ENCODE assay signal across 8 cellular contexts in the genomic region with DNA sequence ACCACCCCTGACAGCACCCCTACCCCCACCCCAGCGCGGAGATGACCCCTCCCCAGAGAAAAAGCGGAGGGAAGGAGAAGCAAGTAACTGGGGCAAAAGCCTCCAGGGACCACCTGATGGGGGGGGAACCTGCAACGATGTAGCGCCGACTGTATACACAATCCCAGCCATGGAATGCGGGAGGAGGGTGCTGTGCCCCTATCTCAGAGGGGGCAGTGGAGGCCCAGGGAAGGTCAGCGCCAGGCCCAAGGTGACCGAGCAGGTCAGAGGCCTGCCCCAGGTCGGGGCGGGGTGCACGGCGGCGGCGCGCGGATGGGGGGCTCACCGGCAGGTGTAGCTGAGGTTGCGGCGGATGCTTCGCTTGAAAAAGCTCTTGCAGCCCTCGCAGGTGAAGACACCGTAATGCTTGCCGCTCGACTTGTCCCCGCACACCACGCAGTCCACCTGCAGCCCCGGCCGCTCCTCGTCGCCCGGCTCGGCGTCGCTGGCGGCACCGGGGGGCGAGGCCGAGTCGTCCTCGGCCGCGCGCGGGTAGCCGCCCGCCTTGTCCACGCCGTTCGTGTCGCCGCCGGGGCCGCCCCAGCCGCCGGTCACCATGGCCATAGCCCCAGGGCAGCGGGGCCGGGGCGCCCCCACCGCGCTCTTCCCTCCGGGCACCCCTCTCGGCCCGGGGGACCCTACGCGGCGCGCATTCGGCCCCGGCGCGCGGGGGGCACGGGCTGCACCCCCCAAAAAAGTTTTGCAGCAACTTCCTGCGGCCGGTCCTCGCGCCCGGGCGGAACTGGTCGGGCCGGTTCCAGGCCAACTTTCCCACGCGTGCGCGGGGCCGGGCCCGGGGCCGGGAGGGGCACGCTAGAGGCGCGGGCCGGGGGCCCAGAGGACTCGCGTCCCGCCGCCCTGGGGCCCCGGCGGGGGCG. TPM values are rescaled to one million over a fixed set of nuclear protein-coding genes. Genes with fewer than 3 reads are reported as not detected.
A peak's percentile ranks its signal among the peaks of the same experiment; 100 is the strongest.
DNase-seq lines count a peak whose midpoint lies in the region; ATAC-seq, FAIRE-seq and TF ChIP-seq lines count a peak whose summit lies in the region.

No MANE protein-coding gene starts in this region.

- H3K9ac ChIP-seq in OCI-LY3 (ENCODE audit: low read length) (peak overlapping the region; percentile 75), endothelial cell of umbilical vein (replicated peaks; ENCODE audit: extremely low read depth, insufficient read depth, low read length) (peak overlapping the region; percentile 24), neuronal stem cell (ENCODE audit: low read depth, low read length, poor library complexity) (peak overlapping the region; percentile 95)

- CTCF ChIA-PET in endothelial cell of umbilical vein (lab: Charles Lee), result interaction anchor here (1.8 kb wide), 1 partner anchor 10 kb away, joined by 13 read pairs; no protein-coding TSS in a partner anchor

- H3K4me2 ChIP-seq in OCI-LY3 (ENCODE audit: low read length) (peak overlapping the region; percentile 85), endothelial cell of umbilical vein (ENCODE audit: insufficient read depth, low read length) (peak overlapping the region; percentile 81), neuronal stem cell (ENCODE audit: insufficient read depth, low read length, poor library complexity, severe bottlenecking) (peak overlapping the region; percentile 97)

- peak overlapping the region; percentile 75 for H2BK5ac ChIP-seq in neuronal stem cell (ENCODE audit: low read length)

- H3K79me2 ChIP-seq in OCI-LY3 (ENCODE audit: low read length), result peaks cover 27% of the 10 kb centered on the region; the same call in 1 of the 2 replicates
- H3K79me2 ChIP-seq in endothelial cell of umbilical vein (ENCODE audit: control insufficient read depth, insufficient read depth, low read length), result peaks cover 27% of the 10 kb centered on the region

- H2BK15ac ChIP-seq in neuronal stem cell (ENCODE audit: low read length), result peak overlapping the region; percentile 31

- no peak overlapping the region for H3K4ac ChIP-seq in neuronal stem cell (ENCODE audit: low read length)

- H3K14ac ChIP-seq in neuronal stem cell (ENCODE audit: low read length), result no peak overlapping the region

- H4K20me1 ChIP-seq in OCI-LY3 (ENCODE audit: insufficient read depth, low read length) (peaks cover 16% of the 10 kb centered on the region; the same call in 1 of the 2 replicates), endothelial cell of umbilical vein (replicated peaks; ENCODE audit: control insufficient read depth, extremely low read depth, insufficient read depth, low read length) (no peaks in the 10 kb centered on the region)

- no CpG with 5 or more reads among the region's 100 CpGs for WGBS in neuronal stem cell (ENCODE audit: extremely low coverage in 2 of 2, insufficient read length in 2 of 2, insufficient replicate concordance in 1 of 2), 2 donors

- H3K36me3 ChIP-seq in OCI-LY3 (replicated peaks; ENCODE audit: low read depth, low read length) (no peaks in the 10 kb centered on the region), endothelial cell of umbilical vein (ENCODE audit: control insufficient read depth in 2 of 2, extremely low read depth in 1 of 2, insufficient read depth in 2 of 2, low read length in 2 of 2) (peaks cover 0 to 2% of the 10 kb centered on the region in 2 experiments), neuronal stem cell (replicated peaks in 1 of 2; ENCODE audit: control insufficient read depth in 2 of 2, insufficient read depth in 2 of 2, low read length in 2 of 2) (peaks cover 3 to 18% of the 10 kb centered on the region in 2 donors)

- H2BK12ac ChIP-seq in neuronal stem cell (ENCODE audit: low read length), result no peak overlapping the region

- TF ChIP-seq CTCF in OCI-LY3 (IDR thresholded peaks at IDR 0.05; ENCODE audit: low read depth, low read length), result no peak
- TF ChIP-seq CTCF in endothelial cell of umbilical vein (IDR thresholded peaks at IDR 0.05; ENCODE audit: extremely low read depth in 1 of 2, insufficient read depth in 1 of 2, low read depth in 1 of 2, low read length in 2 of 2), result no peak

- no TSS peak for BruUV-seq in endothelial cell of umbilical vein (replicated peaks; lab: Mats Ljungman, UMichigan)

- TF ChIP-seq POLR2A in endothelial cell of umbilical vein (IDR thresholded peaks at IDR 0.05; ENCODE audit: low read depth, low read length), result no peak

- intact Hi-C loops in endothelial cell of umbilical vein (cut with micrococcal nuclease), result no loop called here

- no peaks in the 10 kb centered on the region for H3K9me1 ChIP-seq in endothelial cell of umbilical vein (replicated peaks; ENCODE audit: control insufficient read depth, extremely low read depth, insufficient read depth, low read length)

- peaks cover 18% of the 10 kb centered on the region for H3K79me1 ChIP-seq in neuronal stem cell (ENCODE audit: low read depth, low read length)

- ATAC-seq in GM19463 (IDR thresholded peaks at IDR 0.05; ENCODE audit: unreplicated experiment) (no peak), HG02884 (IDR thresholded peaks at IDR 0.05; ENCODE audit: unreplicated experiment) (no peak)

- H2BK120ac ChIP-seq in neuronal stem cell (ENCODE audit: low read depth, low read length), result no peak overlapping the region

- no peak overlapping the region for H3K27ac ChIP-seq in OCI-LY3 (ENCODE audit: low read length)
- H3K27ac ChIP-seq in endothelial cell of umbilical vein (ENCODE audit: insufficient read depth, low read depth, low read length), result no peak overlapping the region
- no peak overlapping the region for H3K27ac ChIP-seq in neuronal stem cell (replicated peaks; ENCODE audit: low read length)

- peak; percentile 35 for DNase-seq in activated T-cell treated with anti-CD3 and anti-CD28 coated beads, Interleukin-2, amount 50 U/mL, for 1 hour
- DNase-seq in activated T-cell treated with anti-CD3 and anti-CD28 coated beads for 4 hours (no peak), endothelial cell of umbilical vein (ENCODE audit: low read depth, low spot score) (no peak), neuronal stem cell (ENCODE audit: low spot score) (no peak), DMS79 (lab: John Stamatoyannopoulos, UW) (no peak)

- H3K4me3 ChIP-seq in OCI-LY3 (ENCODE audit: low read length) (peak overlapping the region; percentile 89), endothelial cell of umbilical vein (replicated peaks in 1 of 3; ENCODE audit: insufficient read depth in 1 of 3, low read depth in 1 of 3, low read length in 3 of 3) (peak overlapping the region; percentile 65 to 84 (median 74)), neuronal stem cell (ENCODE audit: low read length in 2 of 2) (peak overlapping the region; percentile 91 to 92)

- FAIRE-seq in endothelial cell of umbilical vein (lab: Jason Lieb, UNC), result no peak

- POLR2A ChIA-PET in endothelial cell of umbilical vein (lab: Charles Lee), result interaction anchor here (0.6 kb wide), 1 partner anchor 186 kb away, joined by 5 read pairs; no protein-coding TSS in a partner anchor

- H3K4me1 ChIP-seq in OCI-LY3 (ENCODE audit: low read length), result peaks cover 18% of the 10 kb centered on the region
- peaks cover 28% of the 10 kb centered on the region for H3K4me1 ChIP-seq in endothelial cell of umbilical vein (ENCODE audit: control insufficient read depth, extremely low read depth, insufficient read depth, low read length)
- peaks cover 28 to 45% of the 10 kb centered on the region in 2 donors for H3K4me1 ChIP-seq in neuronal stem cell (ENCODE audit: control insufficient read depth in 2 of 2, insufficient read depth in 1 of 2, low read depth in 1 of 2, low read length in 2 of 2)

- peak overlapping the region; percentile 95 for H3K18ac ChIP-seq in neuronal stem cell (ENCODE audit: low read length)

- no peak overlapping the region for H4K91ac ChIP-seq in neuronal stem cell (ENCODE audit: low read depth, low read length, poor library complexity)

- peaks cover 4% of the 10 kb centered on the region; the same call in 1 of the 2 replicates for H3K27me3 ChIP-seq in OCI-LY3 (ENCODE audit: low read depth, low read length)
- no peaks in the 10 kb centered on the region for H3K27me3 ChIP-seq in endothelial cell of umbilical vein (ENCODE audit: control insufficient read depth in 2 of 2, insufficient read depth in 2 of 2, low read length in 2 of 2)
- no peaks in the 10 kb centered on the region for H3K27me3 ChIP-seq in neuronal stem cell (ENCODE audit: control insufficient read depth in 3 of 3, insufficient read depth in 3 of 3, low read depth in 1 of 3, low read length in 3 of 3)

- H3K23ac ChIP-seq in neuronal stem cell (ENCODE audit: low read depth, low read length, poor library complexity), result peak overlapping the region; percentile 98

- H3K9me3 ChIP-seq in OCI-LY3 (ENCODE audit: insufficient read depth, low read length), result no peaks in the 10 kb centered on the region
- H3K9me3 ChIP-seq in endothelial cell of umbilical vein (replicated peaks; ENCODE audit: control insufficient read depth, insufficient read depth, low read length), result no peaks in the 10 kb centered on the region
- H3K9me3 ChIP-seq in neuronal stem cell (replicated peaks in 1 of 2; ENCODE audit: control insufficient read depth in 2 of 2, insufficient read depth in 1 of 2, low read depth in 1 of 2, low read length in 2 of 2), result no peaks in the 10 kb centered on the region

- dilution Hi-C loops in endothelial cell of umbilical vein (cut with MboI; ENCODE audit: extremely low pct_ligation_motif_present, low sequenced_read_pairs), result no loop called here

- H2AFZ ChIP-seq in OCI-LY3 (ENCODE audit: low read depth, low read length), result no peak overlapping the region
- peak overlapping the region; percentile 25 for H2AFZ ChIP-seq in endothelial cell of umbilical vein (ENCODE audit: low read depth, low read length)
- H2AFZ ChIP-seq in neuronal stem cell (ENCODE audit: low read length), result peak overlapping the region; percentile 43

- no peak overlapping the region for H4K8ac ChIP-seq in neuronal stem cell (ENCODE audit: low read depth, low read length)

- H2AK5ac ChIP-seq in neuronal stem cell (ENCODE audit: low read depth, low read length), result peak overlapping the region; percentile 99

RNA-seq across cellular contexts. Expression of a gene that starts 0.8 kb away (rescaled TPM):
- 36.1 and 39.2 TPM in 2 replicates for total RNA-seq in endothelial cell of umbilical vein
- 38.9 and 53.7 TPM in 2 replicates for polyA plus RNA-seq in endothelial cell of umbilical vein
- polyA plus RNA-seq in endothelial cell of umbilical vein (2011; cell fraction: cytosol; rRNA removed), result 16.1 and 29.4 TPM in 2 replicates
- polyA plus RNA-seq in endothelial cell of umbilical vein (2011; cell fraction: nucleus; rRNA removed), result 13.1 and 13.5 TPM in 2 replicates
- polyA plus RNA-seq in endothelial cell of umbilical vein (2012), result 12.2 and 17.6 TPM in 2 replicates
- polyA minus RNA-seq in endothelial cell of umbilical vein, result 12.3 and 20.8 TPM in 2 replicates
- 90.8 TPM for polyA minus RNA-seq in endothelial cell of umbilical vein (2011; cell fraction: cytosol; rRNA and poly(A)+ RNA removed)
- polyA minus RNA-seq in endothelial cell of umbilical vein (2011; cell fraction: nucleus; rRNA and poly(A)+ RNA removed), result 3.3 and 8.5 TPM in 2 replicates
- 34.2 TPM for polyA plus RNA-seq in neuronal stem cell (2013, experiment 1 of 2)
- polyA plus RNA-seq in neuronal stem cell (2013, experiment 2 of 2), result 34.5 TPM

RNA-seq across cellular contexts. Expression of a gene that starts 18.9 kb away (rescaled TPM):
- total RNA-seq in endothelial cell of umbilical vein, result 12.5 and 13.0 TPM in 2 replicates
- 7.4 and 7.7 TPM in 2 replicates for polyA plus RNA-seq in endothelial cell of umbilical vein
- polyA plus RNA-seq in endothelial cell of umbilical vein (2011; cell fraction: cytosol; rRNA removed), result 7.1 and 8.0 TPM in 2 replicates
- 6.6 and 7.6 TPM in 2 replicates for polyA plus RNA-seq in endothelial cell of umbilical vein (2011; cell fraction: nucleus; rRNA removed)
- polyA plus RNA-seq in endothelial cell of umbilical vein (2012), result 8.2 and 9.9 TPM in 2 replicates
- 2.5 and 2.8 TPM in 2 replicates for polyA minus RNA-seq in endothelial cell of umbilical vein
- 9.4 TPM for polyA minus RNA-seq in endothelial cell of umbilical vein (2011; cell fraction: cytosol; rRNA and poly(A)+ RNA removed)
- 0.77 and 2.0 TPM in 2 replicates for polyA minus RNA-seq in endothelial cell of umbilical vein (2011; cell fraction: nucleus; rRNA and poly(A)+ RNA removed)
- 16.5 TPM for polyA plus RNA-seq in neuronal stem cell (2013, experiment 1 of 2)
- 16.7 TPM for polyA plus RNA-seq in neuronal stem cell (2013, experiment 2 of 2)

RNA-seq across cellular contexts. Expression of a gene that starts 19.7 kb away (rescaled TPM):
- 14.8 and 19.4 TPM in 2 replicates for total RNA-seq in endothelial cell of umbilical vein
- polyA plus RNA-seq in endothelial cell of umbilical vein, result 16.2 and 20.4 TPM in 2 replicates
- 6.1 and 8.4 TPM in 2 replicates for polyA plus RNA-seq in endothelial cell of umbilical vein (2011; cell fraction: cytosol; rRNA removed)
- 94.4 and 109 TPM in 2 replicates for polyA plus RNA-seq in endothelial cell of umbilical vein (2011; cell fraction: nucleus; rRNA removed)
- polyA plus RNA-seq in endothelial cell of umbilical vein (2012), result 3.1 and 4.9 TPM in 2 replicates
- 9.0 and 10.3 TPM in 2 replicates for polyA minus RNA-seq in endothelial cell of umbilical vein
- polyA minus RNA-seq in endothelial cell of umbilical vein (2011; cell fraction: cytosol; rRNA and poly(A)+ RNA removed), result not detected
- 13.2 and 19.9 TPM in 2 replicates for polyA minus RNA-seq in endothelial cell of umbilical vein (2011; cell fraction: nucleus; rRNA and poly(A)+ RNA removed)
- polyA plus RNA-seq in neuronal stem cell (2013, experiment 1 of 2), result 0.22 TPM
- polyA plus RNA-seq in neuronal stem cell (2013, experiment 2 of 2), result 0.50 TPM

RNA-seq across cellular contexts. Expression of a gene that starts 22.4 kb away (rescaled TPM):
- 110 and 118 TPM in 2 replicates for total RNA-seq in endothelial cell of umbilical vein
- 129 and 140 TPM in 2 replicates for polyA plus RNA-seq in endothelial cell of umbilical vein
- polyA plus RNA-seq in endothelial cell of umbilical vein (2011; cell fraction: cytosol; rRNA removed), result 137 and 138 TPM in 2 replicates
- polyA plus RNA-seq in endothelial cell of umbilical vein (2011; cell fraction: nucleus; rRNA removed), result 158 and 166 TPM in 2 replicates
- 89.9 and 95.1 TPM in 2 replicates for polyA plus RNA-seq in endothelial cell of umbilical vein (2012)
- 50.3 and 57.5 TPM in 2 replicates for polyA minus RNA-seq in endothelial cell of umbilical vein
- polyA minus RNA-seq in endothelial cell of umbilical vein (2011; cell fraction: cytosol; rRNA and poly(A)+ RNA removed), result 43.7 TPM
- 23.7 and 24.5 TPM in 2 replicates for polyA minus RNA-seq in endothelial cell of umbilical vein (2011; cell fraction: nucleus; rRNA and poly(A)+ RNA removed)
- polyA plus RNA-seq in neuronal stem cell (2013, experiment 1 of 2), result 102 TPM
- polyA plus RNA-seq in neuronal stem cell (2013, experiment 2 of 2), result 100.0 TPM

RNA-seq across cellular contexts. Expression of a gene that starts 29.7 kb away (rescaled TPM):
- 21.2 and 21.3 TPM in 2 replicates for total RNA-seq in endothelial cell of umbilical vein
- polyA plus RNA-seq in endothelial cell of umbilical vein, result 27.6 and 29.8 TPM in 2 replicates
- polyA plus RNA-seq in endothelial cell of umbilical vein (2011; cell fraction: cytosol; rRNA removed), result 28.0 and 28.7 TPM in 2 replicates
- polyA plus RNA-seq in endothelial cell of umbilical vein (2011; cell fraction: nucleus; rRNA removed), result 33.4 and 37.0 TPM in 2 replicates
- 15.2 and 17.9 TPM in 2 replicates for polyA plus RNA-seq in endothelial cell of umbilical vein (2012)
- 10.6 and 14.3 TPM in 2 replicates for polyA minus RNA-seq in endothelial cell of umbilical vein
- 19.0 TPM for polyA minus RNA-seq in endothelial cell of umbilical vein (2011; cell fraction: cytosol; rRNA and poly(A)+ RNA removed)
- polyA minus RNA-seq in endothelial cell of umbilical vein (2011; cell fraction: nucleus; rRNA and poly(A)+ RNA removed), result 8.7 and 9.6 TPM in 2 replicates
- polyA plus RNA-seq in neuronal stem cell (2013, experiment 1 of 2), result 10.0 TPM
- polyA plus RNA-seq in neuronal stem cell (2013, experiment 2 of 2), result 10.0 TPM

Comparison
In these comparisons a context has a peak if more than half of its experiments do, and no peak if none do; other contexts are left out.
1. H3K9ac ChIP-seq: peak in every context shown above with its lines; median percentile 95 in neuronal stem cell; 75 in OCI-LY3; 24 in endothelial cell of umbilical vein.